In the genomic region with DNA sequence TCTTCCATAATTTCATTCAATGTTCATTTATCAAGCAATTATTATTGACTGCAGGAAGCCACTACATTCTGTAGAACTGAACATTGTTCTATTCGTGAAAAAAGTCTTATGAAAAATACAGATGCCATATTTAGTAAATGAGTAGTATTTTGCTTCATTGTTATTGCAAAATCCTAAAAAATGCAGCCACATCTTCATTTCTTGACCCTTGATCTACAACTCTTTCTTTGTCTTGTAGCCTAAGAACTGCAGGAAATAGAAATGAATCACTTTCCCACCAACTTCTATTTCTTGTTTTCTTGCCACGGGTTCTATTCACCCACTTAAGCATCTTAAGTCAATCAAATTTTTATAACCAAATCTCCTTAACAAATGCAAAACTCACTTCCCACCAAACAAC, we compare ENCODE assay signal across 25 cellular contexts.
A peak's percentile ranks its signal among the peaks of the same experiment; 100 is the strongest.
DNase-seq lines count a peak whose midpoint lies in the region; ATAC-seq, FAIRE-seq and TF ChIP-seq lines count a peak whose summit lies in the region.
"Had no signal": no experiment of that assay in that cellular context is flagged by ENCODE, and none has a peak within 500 bp of the region (broad histone marks: within the 10 kb centered on the region; RNA-seq: fewer than 3 reads in every experiment).

No MANE protein-coding gene starts in this region.

- no peak for ATAC-seq in stimulated activated naive B cell treated with anti-CD40 and anti-IgM and Interleukin-4, amounts not matched to agents 10 μg/mL and 1 μg/mL and 100 μg/mL, for 72 hours (replicated peaks)
- ATAC-seq in Right ventricle myocardium superior (ENCODE audit: poor library complexity) (no peak), pancreas (no peak), T-cell (replicated peaks in 1 of 4) (no peak)
- ATAC-seq: activated CD4-positive, CD25-positive, alpha-beta regulatory T cell treated with anti-CD3 and anti-CD28 coated beads, Interleukin-2, amount 50 U/mL, for 24 hours; HCT116 had no signal

- no peak overlapping the region for H3K27ac Mint-ChIP-seq in stimulated activated naive B cell treated with anti-CD40 and anti-IgM and Interleukin-4, amounts not matched to agents 10 μg/mL and 1 μg/mL and 100 μg/mL, for 72 hours
- no peak overlapping the region for H3K27ac Mint-ChIP-seq in T-cell
- H3K27ac Mint-ChIP-seq: activated naive CD4-positive, alpha-beta T cell treated with anti-CD3 and anti-CD28 coated beads, Interleukin-2, amount 50 U/mL, for 24 hours; brain; immature natural killer cell; type B pancreatic cell had no signal

- no peaks in the 10 kb centered on the region for H3K79me2 ChIP-seq in ACC112 (ENCODE audit: control insufficient read depth, insufficient read depth, low read length, unreplicated experiment)
- no peaks in the 10 kb centered on the region for H3K79me2 ChIP-seq in GM23248 (ENCODE audit: insufficient read depth)

- DNase-seq in GM23248 (peak; percentile 80), astrocyte of the spinal cord (ENCODE audit: low read depth, low spot score) (peak; percentile 29), foreskin fibroblast (peak; percentile 55 to 73), Right ventricle myocardium superior (no peak), pancreas (no peak), T-cell (no peak)
- DNase-seq in stimulated activated naive B cell treated with anti-CD40 and anti-IgM and Interleukin-4, amounts not matched to agents 10 μg/mL and 1 μg/mL and 100 μg/mL, for 72 hours = no peak
- DNase-seq: activated CD8-positive, alpha-beta memory T cell treated with anti-CD3 and anti-CD28 coated beads for 24 hours; immature natural killer cell; naive B cell; NCI-H187; NCI-H2227 treated with DMSO at 0.1 percent for 48 hours; ovary; sigmoid colon; T-helper 9 cell had no signal

- POLR2A ChIA-PET in T-cell (lab: Charles Lee) = no interaction called here

- CTCF ChIA-PET in T-cell (lab: Charles Lee) = no interaction called here

- no peaks in the 10 kb centered on the region for H3K4me1 Mint-ChIP-seq in stimulated activated naive B cell treated with anti-CD40 and anti-IgM and Interleukin-4, amounts not matched to agents 10 μg/mL and 1 μg/mL and 100 μg/mL, for 72 hours
- H3K4me1 Mint-ChIP-seq in T-cell = no peaks in the 10 kb centered on the region
- H3K4me1 Mint-ChIP-seq: activated naive CD4-positive, alpha-beta T cell treated with anti-CD3 and anti-CD28 coated beads, Interleukin-2, amount 50 U/mL, for 24 hours; brain; immature natural killer cell; naive B cell; stimulated activated naive CD8-positive, alpha-beta T cell treated with anti-CD3 and anti-CD28 coated beads, Interleukin-15, amount 100 ng/mL, for 72 hours had no signal

- no peaks in the 10 kb centered on the region for H3K9me2 ChIP-seq in GM23248 (ENCODE audit: insufficient read depth)

- FAIRE-seq in pancreas (lab: Jason Lieb, UNC) = no peak

- WGBS in GM23248 (ENCODE audit: low coverage in 1 of 2, low lambda C conversion rate in 2 of 2, missing lambda C conversion rate in 2 of 2), 2 experiments = 0 to 4% methylated on average over 2 of the region's 2 CpGs
- 26 to 31% methylated on average over 2 of the region's 2 CpGs for WGBS in pancreas, 2 donors

- no peaks in the 10 kb centered on the region for H3K36me3 Mint-ChIP-seq in stimulated activated naive B cell treated with anti-CD40 and anti-IgM and Interleukin-4, amounts not matched to agents 10 μg/mL and 1 μg/mL and 100 μg/mL, for 72 hours
- no peaks in the 10 kb centered on the region for H3K36me3 Mint-ChIP-seq in T-cell
- H3K36me3 Mint-ChIP-seq: activated naive CD4-positive, alpha-beta T cell treated with anti-CD3 and anti-CD28 coated beads, Interleukin-2, amount 50 U/mL, for 24 hours; brain; IgD-negative memory B cell; immature natural killer cell; naive B cell; type B pancreatic cell had no signal

- H2AFZ ChIP-seq in ACC112 (ENCODE audit: low read length, unreplicated experiment) (peak overlapping the region; percentile 32), GM23248 (peak overlapping the region; percentile 42; the same call in 1 of the 2 replicates)

- H3K9me3 ChIP-seq in GM23248 (ENCODE audit: low read depth) = no peaks in the 10 kb centered on the region
- no peaks in the 10 kb centered on the region for H3K9me3 ChIP-seq in pancreas
- H3K9me3 ChIP-seq: ovary, sigmoid colon had no signal

- no peak overlapping the region for H3K4me3 Mint-ChIP-seq in stimulated activated naive B cell treated with anti-CD40 and anti-IgM and Interleukin-4, amounts not matched to agents 10 μg/mL and 1 μg/mL and 100 μg/mL, for 72 hours
- H3K4me3 Mint-ChIP-seq in T-cell = no peak overlapping the region
- H3K4me3 Mint-ChIP-seq: activated naive CD4-positive, alpha-beta T cell treated with anti-CD3 and anti-CD28 coated beads, Interleukin-2, amount 50 U/mL, for 24 hours; brain; IgD-negative memory B cell; immature natural killer cell; naive B cell; stimulated activated naive CD8-positive, alpha-beta T cell treated with anti-CD3 and anti-CD28 coated beads, Interleukin-15, amount 100 ng/mL, for 72 hours; type B pancreatic cell had no signal

- H3K36me3 ChIP-seq in ACC112 (ENCODE audit: insufficient read depth, low read length) = no peaks in the 10 kb centered on the region
- no peaks in the 10 kb centered on the region for H3K36me3 ChIP-seq in GM23248 (ENCODE audit: low read depth)
- no peaks in the 10 kb centered on the region for H3K36me3 ChIP-seq in pancreas
- H3K36me3 ChIP-seq: ovary, sigmoid colon had no signal

- peak overlapping the region; percentile 57 for H3K9ac ChIP-seq in GM23248

- H3K27ac ChIP-seq in ACC112 (ENCODE audit: low read depth, low read length) (peak overlapping the region; percentile 84), GM23248 (peak overlapping the region; percentile 93), pancreas (no peak overlapping the region)
- H3K27ac ChIP-seq: epithelial cell of prostate, ovary, sigmoid colon had no signal

- H4K20me1 ChIP-seq in GM23248 (ENCODE audit: insufficient read depth) = no peaks in the 10 kb centered on the region

- peak overlapping the region; percentile 18 for H3K4me3 ChIP-seq in ACC112 (ENCODE audit: low read depth, low read length)
- peak overlapping the region; percentile 46 for H3K4me3 ChIP-seq in GM23248
- H3K4me3 ChIP-seq in astrocyte of the spinal cord (ENCODE audit: low read depth, low read length) = no peak overlapping the region
- H3K4me3 ChIP-seq in foreskin fibroblast (ENCODE audit: low read depth in 1 of 2, low read length in 2 of 2) = no peak overlapping the region
- no peak overlapping the region for H3K4me3 ChIP-seq in pancreas
- H3K4me3 ChIP-seq: lung, ovary, sigmoid colon had no signal

- peak overlapping the region; percentile 46 for H3K4me2 ChIP-seq in GM23248 (ENCODE audit: unreplicated experiment)

- in situ Hi-C loops in GM23248 (cut with MboI) (no loop called here), astrocyte of the spinal cord (cut with HindIII; ENCODE audit: low sequenced_read_pairs) (no loop called here)

- intact Hi-C loops in Right ventricle myocardium superior (cut with DNase I) (no loop called here), pancreas (cut with DNase I) (no loop called here)

- H3K9me3 Mint-ChIP-seq in stimulated activated naive B cell treated with anti-CD40 and anti-IgM and Interleukin-4, amounts not matched to agents 10 μg/mL and 1 μg/mL and 100 μg/mL, for 72 hours = peaks cover 3 to 4% of the 10 kb centered on the region in 2 donors
- peaks cover 4 to 15% (median 8%) of the 10 kb centered on the region in 3 donors for H3K9me3 Mint-ChIP-seq in T-cell
- H3K9me3 Mint-ChIP-seq: activated naive CD4-positive, alpha-beta T cell treated with anti-CD3 and anti-CD28 coated beads, Interleukin-2, amount 50 U/mL, for 24 hours; brain; type B pancreatic cell had no signal

- peaks cover 55% of the 10 kb centered on the region for H3F3A ChIP-seq in GM23248 (ENCODE audit: insufficient read depth)

- H3K4me1 ChIP-seq in ACC112 (ENCODE audit: control insufficient read depth, insufficient read depth, low read length, unreplicated experiment) (peaks cover 42% of the 10 kb centered on the region), GM23248 (ENCODE audit: insufficient read depth) (peaks cover 59% of the 10 kb centered on the region), pancreas (no peaks in the 10 kb centered on the region)

- no peaks in the 10 kb centered on the region for H3K27me3 Mint-ChIP-seq in stimulated activated naive B cell treated with anti-CD40 and anti-IgM and Interleukin-4, amounts not matched to agents 10 μg/mL and 1 μg/mL and 100 μg/mL, for 72 hours
- H3K27me3 Mint-ChIP-seq in T-cell = no peaks in the 10 kb centered on the region
- H3K27me3 Mint-ChIP-seq: brain; IgD-negative memory B cell; naive B cell; stimulated activated naive CD8-positive, alpha-beta T cell treated with anti-CD3 and anti-CD28 coated beads, Interleukin-15, amount 100 ng/mL, for 72 hours; type B pancreatic cell had no signal

- no peak for TF ChIP-seq CTCF in astrocyte of the spinal cord (IDR thresholded peaks at IDR 0.05; ENCODE audit: low read depth, low read length)
- no peak for TF ChIP-seq CTCF in foreskin fibroblast (IDR thresholded peaks at IDR 0.05; ENCODE audit: low read depth, low read length)
- no peak for TF ChIP-seq CTCF in pancreas (IDR thresholded peaks at IDR 0.05)

- H3K27me3 ChIP-seq in ACC112 (ENCODE audit: insufficient read depth, low read length) (no peaks in the 10 kb centered on the region), GM23248 (replicated peaks; ENCODE audit: insufficient read depth) (no peaks in the 10 kb centered on the region), pancreas (no peaks in the 10 kb centered on the region)
- H3K27me3 ChIP-seq: ovary, sigmoid colon had no signal

Comparison
In these comparisons a context has a peak if more than half of its experiments do, and no peak if none do; other contexts are left out.
1. H3K27ac ChIP-seq: peak in ACC112 (single experiment) and GM23248 (single experiment); none in pancreas (0 of 4).
2. H3K4me3 ChIP-seq: peak in ACC112 (single experiment) and GM23248 (single experiment); none in astrocyte of the spinal cord (single experiment), foreskin fibroblast (0 of 2) and pancreas (0 of 4).
3. DNase-seq: peak in GM23248 (single experiment), astrocyte of the spinal cord (single experiment) and foreskin fibroblast (2 of 2); none in stimulated activated naive B cell treated with anti-CD40 and anti-IgM and Interleukin-4, amounts not matched to agents 10 μg/mL and 1 μg/mL and 100 μg/mL, for 72 hours (single experiment), Right ventricle myocardium superior (single experiment), pancreas (0 of 6) and T-cell (0 of 34).